In the genomic region with DNA sequence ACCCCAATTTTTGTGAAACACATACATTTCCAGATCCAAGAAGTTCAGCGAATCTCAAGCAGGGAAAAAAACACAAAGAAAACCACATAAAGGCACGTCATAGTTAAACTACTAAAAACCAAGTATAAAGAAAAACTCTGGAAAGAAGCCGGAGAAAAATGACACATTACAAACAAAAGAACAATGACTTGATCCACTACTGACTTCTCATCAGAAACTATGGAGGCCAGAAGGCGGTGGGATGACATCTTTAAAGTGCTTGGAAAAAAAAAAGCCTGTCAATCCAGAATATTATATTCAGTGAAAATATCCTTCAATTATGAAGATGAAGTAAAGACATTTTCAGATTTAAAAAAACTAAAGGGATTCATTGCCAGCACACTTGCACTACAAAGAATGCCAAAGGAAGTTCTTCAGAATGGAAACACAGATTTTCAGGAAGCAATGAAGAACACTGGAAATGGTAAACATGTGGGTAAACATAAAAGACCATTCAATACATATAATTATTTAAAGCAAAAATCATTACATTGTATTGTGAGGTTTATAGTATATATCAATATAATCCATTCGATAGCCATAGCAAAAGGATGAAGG, we compare ENCODE assay signal across 1 cellular context.
TF ChIP-seq lines count a peak whose summit lies in the region.

No MANE protein-coding gene starts in this region.

TF ChIP-seq in HepG2, 621 proteins besides CTCF, POLR2A, EP300 and RAD21 (continued from another document):
- TF ChIP-seq ZNF317 (CRISPR knock-in tag; IDR thresholded peaks at IDR 0.05), result peak; percentile 97
